8 cellular contexts compared by ENCODE assay signal in the genomic region with DNA sequence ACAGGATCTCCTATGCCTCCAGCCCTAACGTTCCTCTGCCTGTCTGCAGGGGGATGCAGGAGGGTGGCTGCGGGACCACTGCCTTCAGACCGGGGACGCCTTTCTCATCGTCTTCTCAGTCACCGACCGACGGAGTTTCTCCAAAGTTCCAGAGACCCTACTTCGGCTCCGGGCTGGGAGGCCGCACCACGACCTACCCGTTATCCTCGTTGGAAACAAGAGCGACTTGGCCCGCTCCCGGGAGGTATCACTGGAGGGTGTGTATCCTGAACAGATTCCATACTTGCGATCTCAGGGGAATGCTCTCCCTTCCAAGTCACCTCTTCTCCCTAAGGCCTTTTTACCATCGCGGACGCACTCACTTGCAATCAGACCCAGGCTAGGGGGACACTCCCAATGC. TPM values are rescaled to one million over a fixed set of nuclear protein-coding genes. Genes with fewer than 3 reads are reported as not detected.
DNase-seq lines count a peak whose midpoint lies in the region; ATAC-seq and TF ChIP-seq lines count a peak whose summit lies in the region.

No MANE protein-coding gene starts in this region.

- no peaks in the 10 kb centered on the region for H3K9me3 ChIP-seq in tibial artery

- H3K27ac ChIP-seq in tibial artery: no peak overlapping the region

- intact Hi-C loops in activated T-helper 2 cell treated with anti-CD3 and anti-CD28 coated beads, Interferon-gamma antibody, Interleukin-2, Interleukin-4, amounts not matched to agents 10 μg/mL and 5 μg/mL and 100 μg/mL, durations not matched to agents 14 hours and 24 hours and 36 hours (cut with micrococcal nuclease): no loop called here
- intact Hi-C loops in tibial artery (cut with DNase I; ENCODE audit: low total_unique reads): no loop called here

- H3K4me1 ChIP-seq in tibial artery: peaks cover 0 to 31% (median 15%) of the 10 kb centered on the region in 4 donors

- TF ChIP-seq CTCF in kidney epithelial cell (IDR thresholded peaks at IDR 0.05; ENCODE audit: insufficient read depth, low read length, poor library complexity, severe bottlenecking) (no peak), tibial artery (IDR thresholded peaks at IDR 0.05) (no peak)

- H3K36me3 Mint-ChIP-seq in activated T-cell treated with anti-CD3 and anti-CD28 coated beads, Interleukin-2, amount 50 U/mL, for 24 hours (ENCODE audit: low read depth): no peaks in the 10 kb centered on the region
- no peaks in the 10 kb centered on the region for H3K36me3 Mint-ChIP-seq in activated T-helper 2 cell treated with anti-CD3 and anti-CD28 coated beads, Interferon-gamma antibody, Interleukin-2, Interleukin-4, amounts not matched to agents 10 μg/mL and 5 μg/mL and 100 μg/mL, durations not matched to agents 14 hours and 24 hours and 36 hours (ENCODE audit: low read depth)

- H3K27ac Mint-ChIP-seq in activated T-cell treated with anti-CD3 and anti-CD28 coated beads, Interleukin-2, amount 50 U/mL, for 24 hours: no peak overlapping the region
- no peak overlapping the region for H3K27ac Mint-ChIP-seq in activated T-helper 2 cell treated with anti-CD3 and anti-CD28 coated beads, Interferon-gamma antibody, Interleukin-2, Interleukin-4, amounts not matched to agents 10 μg/mL and 5 μg/mL and 100 μg/mL, durations not matched to agents 14 hours and 24 hours and 36 hours

- no peak for ATAC-seq in HG02970 (IDR thresholded peaks at IDR 0.05; ENCODE audit: low FRiP score, unreplicated experiment)
- ATAC-seq in GM18870 (IDR thresholded peaks at IDR 0.05; ENCODE audit: unreplicated experiment): no peak

- no peaks in the 10 kb centered on the region for H3K36me3 ChIP-seq in kidney epithelial cell (ENCODE audit: control insufficient read depth, insufficient read depth, low read length)
- H3K36me3 ChIP-seq in tibial artery: no peaks in the 10 kb centered on the region

- H3K27me3 ChIP-seq in kidney epithelial cell (ENCODE audit: control insufficient read depth, insufficient read depth, low read length): no peaks in the 10 kb centered on the region
- H3K27me3 ChIP-seq in tibial artery: no peaks in the 10 kb centered on the region

- H3K9me3 Mint-ChIP-seq in activated T-cell treated with anti-CD3 and anti-CD28 coated beads, Interleukin-2, amount 50 U/mL, for 24 hours: no peaks in the 10 kb centered on the region
- H3K9me3 Mint-ChIP-seq in activated T-helper 2 cell treated with anti-CD3 and anti-CD28 coated beads, Interferon-gamma antibody, Interleukin-2, Interleukin-4, amounts not matched to agents 10 μg/mL and 5 μg/mL and 100 μg/mL, durations not matched to agents 14 hours and 24 hours and 36 hours: no peaks in the 10 kb centered on the region

- H3K4me1 Mint-ChIP-seq in activated T-cell treated with anti-CD3 and anti-CD28 coated beads, Interleukin-2, amount 50 U/mL, for 24 hours (ENCODE audit: low read depth): peaks cover 51% of the 10 kb centered on the region
- H3K4me1 Mint-ChIP-seq in activated T-helper 2 cell treated with anti-CD3 and anti-CD28 coated beads, Interferon-gamma antibody, Interleukin-2, Interleukin-4, amounts not matched to agents 10 μg/mL and 5 μg/mL and 100 μg/mL, durations not matched to agents 14 hours and 24 hours and 36 hours (ENCODE audit: low read depth): peaks cover 26% of the 10 kb centered on the region

- no peaks in the 10 kb centered on the region for H3K27me3 Mint-ChIP-seq in activated T-cell treated with anti-CD3 and anti-CD28 coated beads, Interleukin-2, amount 50 U/mL, for 24 hours
- H3K27me3 Mint-ChIP-seq in activated T-helper 2 cell treated with anti-CD3 and anti-CD28 coated beads, Interferon-gamma antibody, Interleukin-2, Interleukin-4, amounts not matched to agents 10 μg/mL and 5 μg/mL and 100 μg/mL, durations not matched to agents 14 hours and 24 hours and 36 hours (ENCODE audit: low read depth): peaks cover 11% of the 10 kb centered on the region

- H3K4me3 ChIP-seq in kidney epithelial cell (ENCODE audit: low read depth, low read length) (peak overlapping the region; percentile 63), tibial artery (peak overlapping the region; percentile 62 to 74)

- peak overlapping the region; percentile 24 for H3K4me3 Mint-ChIP-seq in activated T-cell treated with anti-CD3 and anti-CD28 coated beads, Interleukin-2, amount 50 U/mL, for 24 hours
- H3K4me3 Mint-ChIP-seq in activated T-helper 2 cell treated with anti-CD3 and anti-CD28 coated beads, Interferon-gamma antibody, Interleukin-2, Interleukin-4, amounts not matched to agents 10 μg/mL and 5 μg/mL and 100 μg/mL, durations not matched to agents 14 hours and 24 hours and 36 hours (ENCODE audit: low read depth): peak overlapping the region; percentile 59

- no peak for DNase-seq in activated T-cell treated with anti-CD3 and anti-CD28 coated beads, Interleukin-2, amount 50 U/mL, for 24 hours
- DNase-seq in activated T-cell treated with anti-CD3 and anti-CD28 coated beads, Interleukin-2, amount 50 U/mL, for 48 hours: no peak
- DNase-seq in activated T-helper 2 cell treated with anti-CD3 and anti-CD28 coated beads, Interferon-gamma antibody, Interleukin-2, Interleukin-4, amounts not matched to agents 10 μg/mL and 5 μg/mL and 100 μg/mL, durations not matched to agents 14 hours and 24 hours and 36 hours (ENCODE audit: low spot score): no peak
- DNase-seq in kidney epithelial cell (ENCODE audit: low read depth): no peak
- DNase-seq in tibial artery: peak in 1 of 2 donors; percentile 63
- no peak for DNase-seq in NCI-H2196 treated with DMSO at 0.1 percent for 48 hours (lab: John Stamatoyannopoulos, UW; ENCODE audit: unreplicated experiment)

RNA-seq across cellular contexts. Expression of a gene that starts 3.0 kb away (rescaled TPM):
- total RNA-seq in activated T-helper 2 cell treated with anti-CD3 and anti-CD28 coated beads, Interferon-gamma antibody, Interleukin-2, Interleukin-4, amounts not matched to agents 10 μg/mL and 5 μg/mL and 100 μg/mL, durations not matched to agents 14 hours and 24 hours and 36 hours: 0.28 and 0.30 TPM in 2 replicates
- total RNA-seq in kidney epithelial cell: 0.48 and 1.2 TPM in 2 replicates

RNA-seq across cellular contexts. Expression of a gene that starts 14.4 kb away (rescaled TPM):
- total RNA-seq in activated T-helper 2 cell treated with anti-CD3 and anti-CD28 coated beads, Interferon-gamma antibody, Interleukin-2, Interleukin-4, amounts not matched to agents 10 μg/mL and 5 μg/mL and 100 μg/mL, durations not matched to agents 14 hours and 24 hours and 36 hours: 38.9 and 40.5 TPM in 2 replicates
- 124 and 150 TPM in 2 replicates for total RNA-seq in kidney epithelial cell

RNA-seq across cellular contexts. Expression of a gene that starts 33.0 kb away (rescaled TPM):
- 77.3 and 81.1 TPM in 2 replicates for total RNA-seq in activated T-helper 2 cell treated with anti-CD3 and anti-CD28 coated beads, Interferon-gamma antibody, Interleukin-2, Interleukin-4, amounts not matched to agents 10 μg/mL and 5 μg/mL and 100 μg/mL, durations not matched to agents 14 hours and 24 hours and 36 hours
- total RNA-seq in kidney epithelial cell: 96.1 and 146 TPM in 2 replicates

RNA-seq across cellular contexts. Expression of a gene that starts 43.2 kb away (rescaled TPM):
- total RNA-seq in activated T-helper 2 cell treated with anti-CD3 and anti-CD28 coated beads, Interferon-gamma antibody, Interleukin-2, Interleukin-4, amounts not matched to agents 10 μg/mL and 5 μg/mL and 100 μg/mL, durations not matched to agents 14 hours and 24 hours and 36 hours: 147 and 152 TPM in 2 replicates
- 94.0 and 107 TPM in 2 replicates for total RNA-seq in kidney epithelial cell

RNA-seq across cellular contexts. Expression of a gene that starts 49.6 kb away (rescaled TPM):
- total RNA-seq in activated T-helper 2 cell treated with anti-CD3 and anti-CD28 coated beads, Interferon-gamma antibody, Interleukin-2, Interleukin-4, amounts not matched to agents 10 μg/mL and 5 μg/mL and 100 μg/mL, durations not matched to agents 14 hours and 24 hours and 36 hours: 2.6 and 2.7 TPM in 2 replicates
- 650 and 669 TPM in 2 replicates for total RNA-seq in kidney epithelial cell
